ENCODE assay signal across 8 cellular contexts in genomic region chr1:226063362-226064167, GRCh38. TPM values are rescaled to one million over a fixed set of nuclear protein-coding genes. Genes with fewer than 3 reads are reported as not detected.
DNase-seq lines count a peak whose midpoint lies in the region; ATAC-seq, FAIRE-seq and TF ChIP-seq lines count a peak whose summit lies in the region.

No MANE protein-coding gene starts in this region.

- H3K36me3 ChIP-seq in RWPE2 (ENCODE audit: low read depth) (peaks cover 42% of the 10 kb centered on the region), heart right ventricle (peaks cover 0 to 48% (median 23%) of the 10 kb centered on the region in 9 donors)

- H3K4me3 Mint-ChIP-seq in activated naive CD8-positive, alpha-beta T cell treated with anti-CD3 and anti-CD28 coated beads, Interleukin-2, amount 50 U/mL, for 24 hours: peak overlapping the region; percentile 100
- H3K4me3 Mint-ChIP-seq in progenitor cell of endocrine pancreas (ENCODE audit: low read depth): peak overlapping the region; percentile 100

- H3K4me1 Mint-ChIP-seq in activated naive CD8-positive, alpha-beta T cell treated with anti-CD3 and anti-CD28 coated beads, Interleukin-2, amount 50 U/mL, for 24 hours: peaks cover 55% of the 10 kb centered on the region
- H3K4me1 Mint-ChIP-seq in progenitor cell of endocrine pancreas (ENCODE audit: low read depth): peaks cover 36% of the 10 kb centered on the region

- peak overlapping the region; percentile 98 for H3K27ac Mint-ChIP-seq in activated naive CD8-positive, alpha-beta T cell treated with anti-CD3 and anti-CD28 coated beads, Interleukin-2, amount 50 U/mL, for 24 hours
- peak overlapping the region; percentile 100 for H3K27ac Mint-ChIP-seq in progenitor cell of endocrine pancreas

- peaks cover 43% of the 10 kb centered on the region for H3K36me3 Mint-ChIP-seq in activated naive CD8-positive, alpha-beta T cell treated with anti-CD3 and anti-CD28 coated beads, Interleukin-2, amount 50 U/mL, for 24 hours (ENCODE audit: low read depth)
- H3K36me3 Mint-ChIP-seq in progenitor cell of endocrine pancreas (ENCODE audit: insufficient read depth): peaks cover 30% of the 10 kb centered on the region

- POLR2A ChIA-PET in AG04450 (lab: Yijun Ruan, JAX): interaction anchor here (0.6 to 2.8 kb wide), 11 partner anchors 11 to 1139 kb away, joined by 3 to 40 read pairs (median 6); partner anchors contain the start of gene SDE2

- intact Hi-C loops in heart right ventricle (cut with DNase I): loop anchor here in 9 of 10 donors (1.0 to 10.0 kb wide), 10 partner anchors 47 to 124 kb away; partner anchors contain the start of genes ACBD3 (in 5 of the 9) and SDE2 (in 3 of the 9)

- DNase-seq in AG04450 (ENCODE audit: low read depth, low spot score) (no peak), RWPE2 (ENCODE audit: low spot score) (no peak), heart right ventricle (peak; percentile 29 to 51), progenitor cell of endocrine pancreas (ENCODE audit: low spot score, unreplicated experiment) (peak; percentile 29), RCC 7860 (ENCODE audit: low spot score) (no peak)
- peak; percentile 48 for DNase-seq in activated naive CD8-positive, alpha-beta T cell treated with anti-CD3 and anti-CD28 coated beads, Interleukin-2, amount 50 U/mL, for 24 hours

- no peak for FAIRE-seq in RCC 7860 (lab: Jason Lieb, UNC)

- no peaks in the 10 kb centered on the region for H3K27me3 ChIP-seq in AG04450 (ENCODE audit: control insufficient read depth, insufficient read depth, low read length)
- H3K27me3 ChIP-seq in RWPE2 (ENCODE audit: insufficient read depth, poor library complexity, severe bottlenecking): no peaks in the 10 kb centered on the region
- no peaks in the 10 kb centered on the region for H3K27me3 ChIP-seq in heart right ventricle

- 0% methylated on average over 37 of the region's 37 CpGs for WGBS in heart right ventricle, 2 donors

- TF ChIP-seq CTCF in AG04450 (IDR thresholded peaks at IDR 0.05; ENCODE audit: low read depth, low read length): no peak
- TF ChIP-seq CTCF in RWPE2 (IDR thresholded peaks at IDR 0.05; ENCODE audit: poor library complexity, severe bottlenecking): no peak
- no peak for TF ChIP-seq CTCF in heart right ventricle (IDR thresholded peaks at IDR 0.05)
- no peak for TF ChIP-seq CTCF in progenitor cell of endocrine pancreas (IDR thresholded peaks at IDR 0.05; ENCODE audit: unreplicated experiment)

- peaks cover 5% of the 10 kb centered on the region; the same call in 1 of the 2 replicates for H3K9me3 ChIP-seq in AG04450 (ENCODE audit: control insufficient read depth, insufficient read depth, low read length)
- H3K9me3 ChIP-seq in RWPE2 (ENCODE audit: severe bottlenecking): no peaks in the 10 kb centered on the region
- no peaks in the 10 kb centered on the region for H3K9me3 ChIP-seq in heart right ventricle

- H3K27ac ChIP-seq in AG04450 (ENCODE audit: low read depth, low read length) (peak overlapping the region; percentile 99), RWPE2 (ENCODE audit: poor library complexity, severe bottlenecking) (peak overlapping the region; percentile 88), heart right ventricle (peak overlapping the region; percentile 91 to 100 (median 99))

- peak overlapping the region; percentile 85 for H3K4me3 ChIP-seq in AG04450 (ENCODE audit: low read depth, low read length)
- H3K4me3 ChIP-seq in RWPE2 (ENCODE audit: severe bottlenecking): peak overlapping the region; percentile 88
- H3K4me3 ChIP-seq in heart right ventricle: peak overlapping the region; percentile 69 to 93 (median 87)

- H3K9me3 Mint-ChIP-seq in activated naive CD8-positive, alpha-beta T cell treated with anti-CD3 and anti-CD28 coated beads, Interleukin-2, amount 50 U/mL, for 24 hours: no peaks in the 10 kb centered on the region
- no peaks in the 10 kb centered on the region for H3K9me3 Mint-ChIP-seq in progenitor cell of endocrine pancreas (ENCODE audit: low read depth)

- no peaks in the 10 kb centered on the region for H3K27me3 Mint-ChIP-seq in activated naive CD8-positive, alpha-beta T cell treated with anti-CD3 and anti-CD28 coated beads, Interleukin-2, amount 50 U/mL, for 24 hours
- no peaks in the 10 kb centered on the region for H3K27me3 Mint-ChIP-seq in progenitor cell of endocrine pancreas

- peak; percentile 5 for ATAC-seq in GM18511 (IDR thresholded peaks at IDR 0.05; ENCODE audit: unreplicated experiment)
- ATAC-seq in HG03108 (IDR thresholded peaks at IDR 0.05; ENCODE audit: unreplicated experiment): peak; percentile 5
- ATAC-seq in RWPE2 (ENCODE audit: low read depth): no peak
- no peak for ATAC-seq in activated naive CD8-positive, alpha-beta T cell treated with anti-CD3 and anti-CD28 coated beads, Interleukin-2, amount 50 U/mL, for 24 hours
- ATAC-seq in heart right ventricle: peak in 5 of 8 donors; percentile 4 to 32 (median 28)

- CTCF ChIA-PET in AG04450 (lab: Charles Lee): interaction anchor here (1.1 kb wide), 2 partner anchors 44 to 69 kb away, joined by 3 to 4 read pairs; no protein-coding TSS in a partner anchor

- H3K4me1 ChIP-seq in RWPE2 (ENCODE audit: insufficient read depth, poor library complexity, severe bottlenecking): no peaks in the 10 kb centered on the region
- peaks cover 6 to 59% (median 55%) of the 10 kb centered on the region in 9 donors for H3K4me1 ChIP-seq in heart right ventricle

RNA-seq across cellular contexts. Expression of gene H3-3A, which starts 1.0 kb away (rescaled TPM):
- polyA plus RNA-seq in AG04450 (2011; rRNA removed) (260 and 330 TPM in 2 replicates), heart right ventricle (100 to 1,000 TPM; 427 to 452 TPM)
- polyA minus RNA-seq in AG04450 (2011; rRNA and poly(A)+ RNA removed): 42.3 and 55.1 TPM in 2 replicates
- total RNA-seq in heart right ventricle (100 to 1,000 TPM; 259 to 374 (median 304) TPM), progenitor cell of endocrine pancreas (1,238 and 1,313 TPM in 2 replicates)

Comparison
In these comparisons a context has a peak if more than half of its experiments do, and no peak if none do; other contexts are left out.
1. DNase-seq: peak in activated naive CD8-positive, alpha-beta T cell treated with anti-CD3 and anti-CD28 coated beads, Interleukin-2, amount 50 U/mL, for 24 hours (single experiment), heart right ventricle (2 of 2) and progenitor cell of endocrine pancreas (single experiment); none in AG04450 (single experiment), RWPE2 (single experiment) and RCC 7860 (single experiment).
2. ATAC-seq: peak in GM18511 (single experiment), HG03108 (single experiment) and heart right ventricle (5 of 8); none in RWPE2 (single experiment) and activated naive CD8-positive, alpha-beta T cell treated with anti-CD3 and anti-CD28 coated beads, Interleukin-2, amount 50 U/mL, for 24 hours (single experiment).
3. Peak in every context shown above with its lines, with median percentiles within 50 percentile points of each other: H3K27ac ChIP-seq and H3K4me3 ChIP-seq.